In genomic region chr17:20562587-20562986, GRCh38 we compare ENCODE assay signal across 1 cellular context.
TF ChIP-seq lines count a peak whose summit lies in the region.

No MANE protein-coding gene starts in this region.

TF ChIP-seq in GM23338, 12 proteins besides CTCF, POLR2A, EP300 and RAD21:
- TF ChIP-seq ZNF462 (CRISPR knock-in tag; IDR thresholded peaks at IDR 0.05) (no peak), JUNB (IDR thresholded peaks at IDR 0.05; ENCODE audit: unreplicated experiment) (no peak), STAT1 (IDR thresholded peaks at IDR 0.05; ENCODE audit: unreplicated experiment) (no peak), EZH2 (IDR thresholded peaks at IDR 0.05; ENCODE audit: low read depth, unreplicated experiment) (no peak), NANOG (IDR thresholded peaks at IDR 0.05; ENCODE audit: borderline replicate concordance) (no peak), ZNF331 (CRISPR knock-in tag; IDR thresholded peaks at IDR 0.05; ENCODE audit: low read depth) (no peak), REST (IDR thresholded peaks at IDR 0.05; ENCODE audit: unreplicated experiment) (no peak), POLR2AphosphoS5 (IDR thresholded peaks at IDR 0.05; ENCODE audit: low read depth) (no peak), EZH2phosphoT487 (IDR thresholded peaks at IDR 0.05; ENCODE audit: unreplicated experiment) (no peak), CREB1 (CRISPR knock-in tag; IDR thresholded peaks at IDR 0.05; ENCODE audit: low read depth) (no peak)
